ENCODE assay signal across 1 cellular context in genomic region chr9:122225323-122226141, GRCh38.
TF ChIP-seq lines count a peak whose summit lies in the region.

No MANE protein-coding gene starts in this region.

TF ChIP-seq in IMR-90, 13 proteins besides CTCF, POLR2A, EP300 and RAD21:
- TF ChIP-seq CEBPB (IDR thresholded peaks at IDR 0.05; ENCODE audit: low read depth, low read length), result no peak
- no peak for TF ChIP-seq BHLHE40 (IDR thresholded peaks at IDR 0.05; ENCODE audit: low read depth, low read length)
- no peak for TF ChIP-seq SMC3 (IDR thresholded peaks at IDR 0.05; ENCODE audit: low read depth, low read length)
- TF ChIP-seq NFE2L2 (IDR thresholded peaks at IDR 0.05; ENCODE audit: low read depth, low read length), result no peak
- TF ChIP-seq MAZ (IDR thresholded peaks at IDR 0.05; ENCODE audit: borderline replicate concordance, low read depth, low read length), result no peak
- TF ChIP-seq MAFK (IDR thresholded peaks at IDR 0.05; ENCODE audit: low read depth, low read length), result no peak
- TF ChIP-seq RCOR1 (IDR thresholded peaks at IDR 0.05; ENCODE audit: insufficient replicate concordance, low read length), result no peak
- TF ChIP-seq USF2 (IDR thresholded peaks at IDR 0.05; ENCODE audit: low read depth, low read length), result no peak
